ENCODE assay signal across 14 cellular contexts in the genomic region with DNA sequence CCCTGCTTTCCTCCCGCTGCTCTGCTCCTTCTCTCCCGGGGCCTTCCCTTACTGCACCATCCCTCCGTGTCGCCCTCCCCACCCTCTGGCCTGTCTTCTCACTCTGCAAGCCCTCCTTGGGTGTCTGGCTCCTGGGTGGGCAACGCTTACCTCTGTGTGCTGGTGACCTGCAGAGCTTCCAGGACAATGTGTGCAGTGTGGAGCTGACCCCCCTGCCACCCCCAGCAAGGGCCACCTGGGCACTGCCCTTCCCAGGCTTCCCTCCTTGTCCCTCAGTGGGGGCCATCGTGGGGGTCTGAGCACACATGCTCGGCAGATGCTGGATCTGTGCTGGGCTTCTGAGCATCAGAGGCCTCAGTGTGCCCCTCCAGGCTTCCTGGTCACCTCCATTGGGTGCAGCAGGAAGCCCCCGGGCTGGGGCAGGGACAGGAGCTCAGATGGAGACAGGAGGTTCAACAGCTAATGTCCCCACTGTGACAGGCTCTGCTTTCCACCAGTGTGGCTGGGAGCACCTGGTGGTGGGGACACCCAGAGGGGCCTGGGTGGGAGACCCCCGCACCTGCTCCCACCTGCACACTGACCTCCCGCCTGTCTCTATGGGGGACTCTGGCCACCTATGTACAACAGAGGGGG. TPM values are rescaled to one million over a fixed set of nuclear protein-coding genes. Genes with fewer than 3 reads are reported as not detected.
DNase-seq lines count a peak whose midpoint lies in the region; ATAC-seq, FAIRE-seq and TF ChIP-seq lines count a peak whose summit lies in the region.
"Had no signal": no experiment of that assay in that cellular context is flagged by ENCODE, and none has a peak within 500 bp of the region (broad histone marks: within the 10 kb centered on the region; RNA-seq: fewer than 3 reads in every experiment).

No MANE protein-coding gene starts in this region.

- POLR2A ChIA-PET in WTC11 (lab: Charles Lee) (no interaction called here), H1 (lab: Charles Lee; ENCODE audit: partially characterized antibody) (interaction anchor here (0.9 to 2.0 kb wide), 2 partner anchors 11 to 30 kb away, joined by 4 to 7 read pairs; no protein-coding TSS in a partner anchor)

- H3K27ac Mint-ChIP-seq in activated T-cell treated with anti-CD3 and anti-CD28 coated beads, Interleukin-2, amount 50 U/mL, for 72 hours = no peak overlapping the region
- H3K27ac Mint-ChIP-seq in WTC11 = no peak overlapping the region

- TF ChIP-seq EP300 in H1 (IDR thresholded peaks at IDR 0.05; ENCODE audit: borderline replicate concordance in 1 of 2, low read depth in 2 of 2, low read length in 2 of 2) = no peak

- H4K5ac ChIP-seq in H1 (ENCODE audit: insufficient read length, low read depth, low read length) = no peak overlapping the region

- peaks cover 14% of the 10 kb centered on the region for H3K27me3 Mint-ChIP-seq in activated T-cell treated with anti-CD3 and anti-CD28 coated beads, Interleukin-2, amount 50 U/mL, for 72 hours (ENCODE audit: low read depth)
- peaks cover 25% of the 10 kb centered on the region for H3K27me3 Mint-ChIP-seq in WTC11 (ENCODE audit: low read depth)

- ATAC-seq in activated T-cell treated with anti-CD3 and anti-CD28 coated beads, Interleukin-2, amount 50 U/mL, for 72 hours (replicated peaks in 1 of 2) = no peak
- ATAC-seq in WTC11 = no peak

- no peak overlapping the region for H3K27ac ChIP-seq in H1 (ENCODE audit: low read depth, low read length)
- H3K27ac ChIP-seq in spleen = peak overlapping the region in 6 of 8 donors; percentile 88 to 97 (median 90)

- TF ChIP-seq RAD21 in H1 (IDR thresholded peaks at IDR 0.05 in 1 of 2, conservative IDR thresholded peaks at IDR 0.05 in 1 of 2; ENCODE audit: low read depth in 2 of 2, low read length in 2 of 2) = no peak

- no peaks in the 10 kb centered on the region for H3K79me1 ChIP-seq in H1 (ENCODE audit: low read depth, low read length)

- no peaks in the 10 kb centered on the region for H4K20me1 ChIP-seq in H1 (replicated peaks in 1 of 2; ENCODE audit: control insufficient read depth in 1 of 2, insufficient read depth in 2 of 2, low read length in 2 of 2)

- WGBS in H1 (ENCODE audit: extremely low coverage in 1 of 2, insufficient coverage in 1 of 2, insufficient read length in 1 of 2, insufficient replicate concordance in 2 of 2, low coverage in 1 of 2, low lambda C conversion rate in 2 of 2, missing lambda C conversion rate in 1 of 2), 2 experiments = 78% methylated on average over 10 of the region's 10 CpGs; no CpG with 5 or more reads in 1 of the 2 experiments
- WGBS in spleen, 5 donors = 68 to 83% (median 74%) methylated on average over 10 of the region's 10 CpGs

- H3K4me1 ChIP-seq in H1 (replicated peaks in 1 of 4; ENCODE audit: control insufficient read depth in 3 of 4, insufficient read depth in 4 of 4, low read length in 3 of 4) (peaks cover 0 to 6% (median 3%) of the 10 kb centered on the region in 4 experiments; a peak in 5 of 7 replicates), spleen (peaks cover 0 to 29% (median 14%) of the 10 kb centered on the region in 6 donors)

- no peak overlapping the region for H3K23ac ChIP-seq in H1 (ENCODE audit: insufficient read length)

- H4K8ac ChIP-seq in H1 (ENCODE audit: extremely low read depth, insufficient read depth, low read length) = peak overlapping the region; percentile 14; the same call in 1 of the 2 replicates

- H2AFZ ChIP-seq in H1 (ENCODE audit: low read length) = no peak overlapping the region; the same call in 1 of the 2 replicates

- H3K4me1 Mint-ChIP-seq in activated T-cell treated with anti-CD3 and anti-CD28 coated beads, Interleukin-2, amount 50 U/mL, for 72 hours (ENCODE audit: low read depth) = peaks cover 14% of the 10 kb centered on the region
- peaks cover 2% of the 10 kb centered on the region; the same call in 1 of the 2 replicates for H3K4me1 Mint-ChIP-seq in WTC11

- H3K9me3 ChIP-seq in H1 (ENCODE audit: insufficient read depth in 2 of 2, low read depth in 1 of 2, low read length in 1 of 2) (no peaks in the 10 kb centered on the region), spleen (no peaks in the 10 kb centered on the region)
- H3K9me3 ChIP-seq: left lung had no signal

- no peak overlapping the region for H3K4me3 ChIP-seq in H1 (ENCODE audit: extremely low read depth in 1 of 4, insufficient read depth in 2 of 4, low read depth in 3 of 4, low read length in 4 of 4)
- H3K4me3 ChIP-seq in spleen = no peak overlapping the region

- peak overlapping the region; percentile 57 to 84 for H3K4me3 Mint-ChIP-seq in activated T-cell treated with anti-CD3 and anti-CD28 coated beads, Interleukin-2, amount 50 U/mL, for 72 hours
- H3K4me3 Mint-ChIP-seq in WTC11 = peak overlapping the region; percentile 61

- H2BK15ac ChIP-seq in H1 (ENCODE audit: low read length) = no peak overlapping the region; the same call in 1 of the 2 replicates

- no peak for FAIRE-seq in H1 (lab: Jason Lieb, UNC)

- H2BK12ac ChIP-seq in H1 (ENCODE audit: low read depth, low read length) = peak overlapping the region; percentile 75; the same call in 1 of the 2 replicates

- intact Hi-C loops in spleen (cut with DNase I; ENCODE audit: low total_unique reads) = loop anchor here (5.0 kb wide), 1 partner anchor 70 kb away; no protein-coding TSS in a partner anchor

- TF ChIP-seq POLR2A in H1 (IDR thresholded peaks at IDR 0.05; ENCODE audit: control extremely low read depth in 1 of 2, low read depth in 2 of 2, low read length in 2 of 2) (no peak), spleen (IDR thresholded peaks at IDR 0.05) (no peak)

- TF ChIP-seq CTCF in WTC11 (IDR thresholded peaks at IDR 0.05) = no peak
- TF ChIP-seq CTCF in H1 (IDR thresholded peaks at IDR 0.05; ENCODE audit: control extremely low read depth in 1 of 3, insufficient read depth in 1 of 3, low read depth in 1 of 3, low read length in 3 of 3) = no peak
- no peak for TF ChIP-seq CTCF in spleen (IDR thresholded peaks at IDR 0.05 in 8 of 11, conservative IDR thresholded peaks at IDR 0.05 in 3 of 11)

- H3K27me3 ChIP-seq in H1 (replicated peaks in 1 of 4; ENCODE audit: control insufficient read depth in 3 of 4, extremely low read depth in 1 of 4, insufficient read depth in 3 of 4, low read length in 3 of 4) (no peaks in the 10 kb centered on the region; a peak in 1 of 7 replicates), spleen (replicated peaks in 1 of 7) (peaks cover 0 to 13% (median 0%) of the 10 kb centered on the region in 7 donors)

- H3K9me3 Mint-ChIP-seq in activated T-cell treated with anti-CD3 and anti-CD28 coated beads, Interleukin-2, amount 50 U/mL, for 72 hours = no peaks in the 10 kb centered on the region
- no peaks in the 10 kb centered on the region for H3K9me3 Mint-ChIP-seq in WTC11

- H3K79me2 ChIP-seq in H1 (ENCODE audit: control insufficient read depth in 1 of 2, insufficient read depth in 2 of 2, low read length in 2 of 2) = no peaks in the 10 kb centered on the region

- H3K18ac ChIP-seq in H1 (ENCODE audit: extremely low read depth, low read length) = no peak overlapping the region

- H4K91ac ChIP-seq in H1 (replicated peaks; ENCODE audit: insufficient read length, low read length) = no peak overlapping the region

- H2BK20ac ChIP-seq in H1 (ENCODE audit: low read length) = no peak overlapping the region

- H3K36me3 ChIP-seq in H1 (ENCODE audit: control insufficient read depth in 2 of 4, insufficient read depth in 4 of 4, low read length in 3 of 4) (no peaks in the 10 kb centered on the region), spleen (no peaks in the 10 kb centered on the region)
- H3K36me3 ChIP-seq: left lung had no signal

- H3K36me3 Mint-ChIP-seq in activated T-cell treated with anti-CD3 and anti-CD28 coated beads, Interleukin-2, amount 50 U/mL, for 72 hours (ENCODE audit: insufficient read depth in 2 of 2) = no peaks in the 10 kb centered on the region
- no peaks in the 10 kb centered on the region for H3K36me3 Mint-ChIP-seq in WTC11
- H3K36me3 Mint-ChIP-seq: brain had no signal

- H3K9ac ChIP-seq in H1 (replicated peaks in 1 of 4; ENCODE audit: extremely low read depth in 1 of 4, low read depth in 3 of 4, low read length in 3 of 4) = no peak overlapping the region

- CTCF ChIA-PET in WTC11 (lab: Charles Lee) = interaction anchor here (1.3 to 1.8 kb wide), 2 partner anchors 33 to 165 kb away, joined by 4 to 5 read pairs; no protein-coding TSS in a partner anchor
- CTCF ChIA-PET in H1 (lab: Charles Lee; ENCODE audit: partially characterized antibody) = interaction anchor here (0.9 to 1.4 kb wide), 3 partner anchors 39 to 71 kb away, joined by 3 to 4 read pairs (median 4); no protein-coding TSS in a partner anchor

- no peak overlapping the region for H3K14ac ChIP-seq in H1 (ENCODE audit: insufficient read length)

- peaks cover 5% of the 10 kb centered on the region; the same call in 1 of the 2 replicates for H3K23me2 ChIP-seq in H1 (ENCODE audit: low read depth, low read length)

- no peak overlapping the region for H3K56ac ChIP-seq in H1 (replicated peaks; ENCODE audit: insufficient read length, low read depth, low read length)

- DNase-seq in activated T-cell treated with anti-CD3 and anti-CD28 coated beads, Interleukin-2, amount 50 U/mL, for 72 hours = no peak
- DNase-seq in activated T-cell treated with anti-CD3 and anti-CD28 coated beads for 4 hours = no peak
- DNase-seq in WTC11 (ENCODE audit: low spot score) = no peak
- no peak for DNase-seq in H1 (ENCODE audit: low read depth in 1 of 2, low spot score in 2 of 2)
- DNase-seq in spleen = peak; percentile 75
- DNase-seq in occipital lobe (lab: John Stamatoyannopoulos, UW) = no peak
- no peak for DNase-seq in NCI-H526 (lab: John Stamatoyannopoulos, UW)
- no peak for DNase-seq in NCI-H1694 (lab: John Stamatoyannopoulos, UW)
- DNase-seq: ACHN, GF-D8, Karpas-422, NCI-H1417 treated with DMSO at 0.1 percent for 48 hours had no signal

- no peak overlapping the region for H3K4ac ChIP-seq in H1 (replicated peaks; ENCODE audit: insufficient read length, low read depth, low read length)

- H2AK5ac ChIP-seq in H1 (ENCODE audit: low read depth, low read length) = no peak overlapping the region

- H3K4me2 ChIP-seq in H1 (ENCODE audit: insufficient read depth in 1 of 2, low read depth in 2 of 2, low read length in 2 of 2) = no peak overlapping the region; a peak in 1 of 4 replicates

- H2BK5ac ChIP-seq in H1 (ENCODE audit: low read depth, low read length) = no peak overlapping the region

- no peak overlapping the region for H2BK120ac ChIP-seq in H1 (replicated peaks; ENCODE audit: low read depth, low read length)

RNA-seq across cellular contexts. Expression of gene BRSK2, which starts 7.8 kb away (rescaled TPM):
- under 1 TPM; 0.51 to 0.84 TPM for total RNA-seq in activated T-cell treated with anti-CD3 and anti-CD28 coated beads, Interleukin-2, amount 50 U/mL, for 72 hours
- total RNA-seq in WTC11 (2021) (22.1 to 34.5 TPM (median 26.2 TPM) in 3 replicates), spleen (under 1 TPM; 0.26 to 0.77 (median 0.47) TPM), occipital lobe (32.8 TPM)
- total RNA-seq in H1 (2021; fragmentation: NEBNext Ultra II Directional; extraction: Animal tissue kit (Norgen Biotek cat#: 25700)) = 26.2 and 27.1 TPM in 2 replicates
- polyA plus RNA-seq in H1 (2011; rRNA removed) (17.3 and 23.9 TPM in 2 replicates), spleen (1 to 10 TPM in 1 of 3 donors, under 1 TPM in 2; 0.17 to 1.5 (median 0.32) TPM)
- polyA plus RNA-seq in H1 (2011; cell fraction: cytosol; rRNA removed) = 18.7 TPM
- polyA plus RNA-seq in H1 (2011; cell fraction: nucleus; rRNA removed) = 79.9 TPM
- polyA plus RNA-seq in H1 (2012, experiment 1 of 2) = 19.0 to 31.0 TPM (median 27.3 TPM) in 4 replicates
- polyA plus RNA-seq in H1 (2012, experiment 2 of 2) = 18.0 TPM
- polyA plus RNA-seq in H1 (2013, experiment 1 of 2) = 27.0 TPM
- 24.6 TPM for polyA plus RNA-seq in H1 (2013, experiment 2 of 2)
- polyA minus RNA-seq in H1 (2011; rRNA and poly(A)+ RNA removed) = 6.4 and 6.5 TPM in 2 replicates
- polyA minus RNA-seq in H1 (2011; cell fraction: cytosol; rRNA and poly(A)+ RNA removed) = 10.0 TPM
- 18.1 TPM for polyA minus RNA-seq in H1 (2011; cell fraction: nucleus; rRNA and poly(A)+ RNA removed)

Comparison
In these comparisons a context has a peak if more than half of its experiments do, and no peak if none do; other contexts are left out.
1. RNA of gene BRSK2, which starts 7.8 kb away (total RNA-seq): 22.1 to 34.5 TPM in WTC11, 32.8 TPM in occipital lobe (single experiment) and 26.2 to 27.1 TPM in H1; 0.51 to 0.84 TPM in activated T-cell treated with anti-CD3 and anti-CD28 coated beads, Interleukin-2, amount 50 U/mL, for 72 hours and 0.26 to 0.77 TPM in spleen; every median in the first group is over 10 times any median in the second.